ENCODE assay signal across 23 cellular contexts in the genomic region with DNA sequence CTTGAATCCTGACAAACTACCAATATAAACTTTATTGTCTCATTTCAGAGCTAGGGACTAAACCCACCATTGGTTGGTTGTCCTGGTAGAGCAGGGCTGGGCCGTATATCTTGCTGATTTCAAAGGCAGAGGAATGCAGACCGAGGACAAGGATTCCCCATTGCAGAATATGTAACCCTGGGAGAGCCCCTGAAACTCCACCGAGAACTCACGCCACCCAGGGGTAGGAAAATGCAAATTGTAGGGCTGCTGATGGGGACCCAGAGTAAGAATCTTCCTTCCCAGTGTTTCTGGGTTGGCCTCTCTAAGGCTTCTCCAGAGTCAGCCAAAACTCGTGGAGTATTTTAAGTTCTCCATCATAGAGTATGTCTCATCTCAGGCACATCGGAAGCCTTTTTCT.
"Had no signal": no experiment of that assay in that cellular context is flagged by ENCODE, and none has a peak within 500 bp of the region (broad histone marks: within the 10 kb centered on the region; RNA-seq: fewer than 3 reads in every experiment).

No MANE protein-coding gene starts in this region.

- FAIRE-seq: bronchial epithelial cell had no signal

- H3K27me3 ChIP-seq: ascending aorta, body of pancreas had no signal

- H3K27ac ChIP-seq: ascending aorta, body of pancreas had no signal

- H3K36me3 ChIP-seq: ascending aorta had no signal

- H3K9me3 ChIP-seq: ascending aorta, body of pancreas had no signal

- H3K4me1 ChIP-seq: ascending aorta had no signal

- ATAC-seq: activated CD8-positive, alpha-beta T cell treated with anti-CD3 and anti-CD28 coated beads, Interleukin-2, amount 10 ng/mL, durations not matched to agents 7 days and 5 days; activated naive CD8-positive, alpha-beta T cell treated with anti-CD3 and anti-CD28 coated beads, Interleukin-2, amount 50 U/mL, for 24 hours; body of pancreas; PC-3 had no signal

- DNase-seq: activated CD4-positive, alpha-beta T cell treated with anti-CD3 and anti-CD28 coated beads for 48 hours; activated CD4-positive, alpha-beta T cell treated with anti-CD3 and anti-CD28 coated beads, Interleukin-2, amount 50 U/mL, for 4 hours; activated CD4-positive, CD25-positive, alpha-beta regulatory T cell treated with anti-CD3 and anti-CD28 coated beads, Interleukin-2, amount 50 U/mL, for 72 hours; activated CD8-positive, alpha-beta memory T cell treated with anti-CD3 and anti-CD28 coated beads, Interleukin-2, amount 50 U/mL, for 48 hours; activated CD8-positive, alpha-beta T cell treated with anti-CD3 and anti-CD28 coated beads, Interleukin-2, amount 10 ng/mL, durations not matched to agents 7 days and 5 days; activated effector memory CD4-positive, alpha-beta T cell treated with Interleukin-2 at 50 U/mL for 16 hours; activated naive CD4-positive, alpha-beta T cell; activated naive CD8-positive, alpha-beta T cell treated with anti-CD3 and anti-CD28 coated beads, Interleukin-2, amount 50 U/mL, for 24 hours; activated T-cell treated with anti-CD3 and anti-CD28 coated beads, Interleukin-2, amount 50 U/mL, for 1 hour; amniotic stem cell; body of pancreas; central memory CD4-positive, alpha-beta T cell; NCI-H1048; NCI-H146; NCI-H187 treated with DMSO at 0.1 percent for 48 hours; NCI-H2081 treated with DMSO at 0.1 percent for 48 hours; NCI-H446 treated with DMSO at 0.1 percent for 48 hours; NCI-H69; NK-92 treated with Interleukin-12 subunit alpha and Interleukin-12 subunit beta, amount 100 ng/mL, for 24 hours; PC-3; SHP77 treated with DMSO at 0.1 percent for 48 hours had no signal

- H3K4me3 ChIP-seq: ascending aorta, body of pancreas had no signal
